In genomic region chr3:105584351-105584790, GRCh38 we compare ENCODE assay signal across 22 cellular contexts.
DNase-seq lines count a peak whose midpoint lies in the region; ATAC-seq and TF ChIP-seq lines count a peak whose summit lies in the region.
"Had no signal": no experiment of that assay in that cellular context is flagged by ENCODE, and none has a peak within 500 bp of the region (broad histone marks: within the 10 kb centered on the region; RNA-seq: fewer than 3 reads in every experiment).

No MANE protein-coding gene starts in this region.

- no peak overlapping the region for H3K4me2 ChIP-seq in OCI-LY7 (ENCODE audit: low read length)

- CTCF ChIA-PET in HEK293T (lab: Yijun Ruan, JAX) (no interaction called here), OCI-LY7 (lab: Charles Lee; ENCODE audit: unreplicated experiment) (no interaction called here)

- no peaks in the 10 kb centered on the region for H4K20me1 ChIP-seq in OCI-LY7 (ENCODE audit: insufficient read depth, low read length)

- no peak overlapping the region for H3K4me3 ChIP-seq in AG10803 (ENCODE audit: low read length)
- no peak overlapping the region for H3K4me3 ChIP-seq in Peyer's patch
- no peak overlapping the region for H3K4me3 ChIP-seq in OCI-LY7 (ENCODE audit: low read depth, low read length, poor library complexity, severe bottlenecking)
- H3K4me3 ChIP-seq: testis had no signal

- BruUV-seq in OCI-LY7 (replicated peaks; lab: Mats Ljungman, UMichigan), result no TSS peak

- no peak for TF ChIP-seq POLR2A in Peyer's patch (IDR thresholded peaks at IDR 0.05)

- POLR2A ChIA-PET in HEK293T (lab: Yijun Ruan, JAX) (no interaction called here), OCI-LY7 (lab: Charles Lee) (no interaction called here)

- ATAC-seq in HG03095 (IDR thresholded peaks at IDR 0.05; ENCODE audit: unreplicated experiment), result no peak
- ATAC-seq in HG03460 (IDR thresholded peaks at IDR 0.05; ENCODE audit: unreplicated experiment), result no peak
- ATAC-seq: activated CD4-positive, CD25-positive, alpha-beta regulatory T cell treated with anti-CD3 and anti-CD28 coated beads, Interleukin-2, amount 50 U/mL, for 24 hours; activated CD8-positive, alpha-beta T cell treated with anti-CD3 and anti-CD28 coated beads, Interleukin-2, amount 10 ng/mL, durations not matched to agents 7 days and 5 days; left lobe of liver had no signal

- no peak overlapping the region for H3K27ac ChIP-seq in Peyer's patch
- no peak overlapping the region for H3K27ac ChIP-seq in OCI-LY7 (ENCODE audit: low read depth, low read length, poor library complexity, severe bottlenecking)
- H3K27ac ChIP-seq: parathyroid adenoma, testis had no signal

- TF ChIP-seq CTCF in AG10803 (conservative IDR thresholded peaks at IDR 0.05; ENCODE audit: low read length) (no peak), Peyer's patch (IDR thresholded peaks at IDR 0.05) (no peak), OCI-LY7 (conservative IDR thresholded peaks at IDR 0.05; ENCODE audit: low read length) (no peak)

- H3K79me2 ChIP-seq in OCI-LY7 (ENCODE audit: insufficient read depth, low read depth, low read length), result no peaks in the 10 kb centered on the region
- H3K79me2 ChIP-seq: parathyroid adenoma had no signal

- H3K9me2 ChIP-seq in OCI-LY7 (ENCODE audit: insufficient read depth, low read length), result no peaks in the 10 kb centered on the region

- H3K4me1 ChIP-seq in Peyer's patch, result no peaks in the 10 kb centered on the region
- H3K4me1 ChIP-seq in OCI-LY7 (ENCODE audit: insufficient read depth, low read length, poor library complexity, severe bottlenecking), result no peaks in the 10 kb centered on the region
- H3K4me1 ChIP-seq: testis had no signal

- H3K9me3 ChIP-seq in Peyer's patch (no peaks in the 10 kb centered on the region), OCI-LY7 (ENCODE audit: low read length) (no peaks in the 10 kb centered on the region)
- H3K9me3 ChIP-seq: testis had no signal

- H2AFZ ChIP-seq in OCI-LY7 (ENCODE audit: low read length), result no peak overlapping the region
- H2AFZ ChIP-seq: parathyroid adenoma had no signal

- DNase-seq in AG10803 (ENCODE audit: low read depth) (peak; percentile 28), HEK293T (ENCODE audit: extremely low spot score) (no peak), amniotic epithelial cell (ENCODE audit: low read depth) (peak; percentile 11), kidney tubule cell (ENCODE audit: low spot score) (peak; percentile 13), Peyer's patch (no peak), OCI-LY7 (ENCODE audit: low spot score) (no peak)
- DNase-seq: activated CD8-positive, alpha-beta T cell treated with anti-CD3 and anti-CD28 coated beads, Interleukin-2, amount 10 ng/mL, durations not matched to agents 7 days and 5 days; activated T-cell treated with anti-CD3 and anti-CD28 coated beads, Interleukin-2, amount 50 U/mL, for 24 hours; cortex of kidney; NCI-H1105; NCI-H2171; OCI-M1; SHP77 treated with DMSO at 0.1 percent for 48 hours; stimulated activated CD4-positive, alpha-beta T cell treated with anti-CD3 and anti-CD28 coated beads, Interleukin-1b, Interleukin-23, amount 100 ng/mL, for 48 hours; stimulated activated naive B cell treated with anti-CD40 and anti-IgM and Interleukin-4, amounts not matched to agents 10 μg/mL and 1 μg/mL and 100 μg/mL, for 72 hours; SW 1271; testis had no signal

- H3K27me3 ChIP-seq in Peyer's patch, result no peaks in the 10 kb centered on the region
- H3K27me3 ChIP-seq: testis had no signal

- intact Hi-C loops in OCI-LY7 (cut with micrococcal nuclease; ENCODE audit: unreplicated experiment), result no loop called here

- no peaks in the 10 kb centered on the region for H3K36me3 ChIP-seq in Peyer's patch
- H3K36me3 ChIP-seq in OCI-LY7 (ENCODE audit: insufficient read depth, low read length), result no peaks in the 10 kb centered on the region

TF ChIP-seq in HEK293T, 16 proteins besides CTCF, POLR2A, EP300 and RAD21:
- TF ChIP-seq L3MBTL2 (conservative IDR thresholded peaks at IDR 0.05), result no peak
- TF ChIP-seq PKNOX1 (IDR thresholded peaks at IDR 0.05), result peak; percentile 40

Comparison
In these comparisons a context has a peak if more than half of its experiments do, and no peak if none do; other contexts are left out.
1. DNase-seq: peak in AG10803 (single experiment), amniotic epithelial cell (single experiment) and kidney tubule cell (single experiment); none in HEK293T (single experiment), Peyer's patch (0 of 3) and OCI-LY7 (single experiment).